ENCODE assay signal across 8 cellular contexts in the genomic region with DNA sequence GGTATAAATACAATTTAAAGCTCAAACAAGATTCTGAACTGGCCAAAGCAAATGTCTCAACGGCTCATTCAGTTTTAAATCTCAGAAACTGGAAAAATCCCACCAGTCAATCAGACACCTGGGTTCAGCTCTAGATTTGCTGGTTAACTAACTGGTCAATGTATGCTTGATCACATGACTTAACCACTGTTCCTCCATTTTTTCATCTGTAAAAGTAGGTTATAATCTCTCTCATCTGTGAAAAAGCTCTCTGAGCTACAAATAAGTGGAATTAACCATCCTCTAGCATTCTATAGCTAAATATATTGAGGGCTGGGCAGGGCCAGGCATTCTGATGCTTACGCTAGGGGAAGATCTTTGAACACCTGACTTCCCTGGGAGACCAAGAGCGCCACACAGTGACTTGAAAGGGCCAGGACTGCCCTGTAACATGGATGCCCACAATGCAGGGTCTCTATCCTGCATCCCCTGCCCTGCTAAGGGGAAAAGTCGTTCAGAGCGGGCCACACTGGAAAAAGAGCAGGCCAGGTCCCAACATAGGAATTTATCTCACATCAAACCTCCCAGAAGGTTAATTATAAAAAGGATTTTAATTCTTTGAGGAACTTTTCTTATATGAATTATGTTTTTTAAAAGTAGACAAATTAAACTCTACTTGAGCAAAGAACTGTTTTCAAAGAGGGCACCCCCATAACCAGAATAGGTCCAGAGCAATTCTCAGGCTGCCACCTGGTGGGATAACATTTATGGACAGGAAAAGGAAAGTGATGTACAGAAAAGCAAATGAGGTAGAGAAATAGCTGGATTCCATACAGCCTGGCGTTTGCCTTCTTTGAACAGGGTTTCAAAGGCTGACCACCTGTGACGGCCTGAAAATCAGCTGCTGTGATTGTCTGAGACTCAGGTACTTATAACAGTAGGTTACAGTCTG. TPM values are rescaled to one million over a fixed set of nuclear protein-coding genes. Genes with fewer than 3 reads are reported as not detected.
DNase-seq lines count a peak whose midpoint lies in the region; ATAC-seq and TF ChIP-seq lines count a peak whose summit lies in the region.

No MANE protein-coding gene starts in this region.

- H3K36me3 Mint-ChIP-seq in activated naive CD8-positive, alpha-beta T cell treated with anti-CD3 and anti-CD28 coated beads, Interleukin-2, amount 50 U/mL, for 24 hours (ENCODE audit: low read depth): peaks cover 14% of the 10 kb centered on the region

- peaks cover 4% of the 10 kb centered on the region for H3K36me3 ChIP-seq in GM06990 (ENCODE audit: control insufficient read depth, insufficient read depth, low read length)

- H3K4me1 Mint-ChIP-seq in activated naive CD8-positive, alpha-beta T cell treated with anti-CD3 and anti-CD28 coated beads, Interleukin-2, amount 50 U/mL, for 24 hours: peaks cover 36% of the 10 kb centered on the region

- H3K4me3 ChIP-seq in AG04450 (ENCODE audit: low read depth, low read length): peak overlapping the region; percentile 80
- H3K4me3 ChIP-seq in GM06990 (replicated peaks; ENCODE audit: low read depth, low read length): peak overlapping the region; percentile 88

- intact Hi-C loops in sciatic nerve (cut with DNase I): no loop called here

- H3K9me3 ChIP-seq in AG04450 (ENCODE audit: control insufficient read depth, insufficient read depth, low read length): no peaks in the 10 kb centered on the region

- H3K27ac ChIP-seq in AG04450 (ENCODE audit: low read depth, low read length): no peak overlapping the region

- peak overlapping the region; percentile 95 for H3K4me3 Mint-ChIP-seq in activated naive CD8-positive, alpha-beta T cell treated with anti-CD3 and anti-CD28 coated beads, Interleukin-2, amount 50 U/mL, for 24 hours

- POLR2A ChIA-PET in AG04450 (lab: Yijun Ruan, JAX): no interaction called here

- peaks cover 2% of the 10 kb centered on the region for H3K27me3 Mint-ChIP-seq in activated naive CD8-positive, alpha-beta T cell treated with anti-CD3 and anti-CD28 coated beads, Interleukin-2, amount 50 U/mL, for 24 hours

- H3K9me3 Mint-ChIP-seq in activated naive CD8-positive, alpha-beta T cell treated with anti-CD3 and anti-CD28 coated beads, Interleukin-2, amount 50 U/mL, for 24 hours: no peaks in the 10 kb centered on the region

- peak; percentile 38 for ATAC-seq in HG03064 (IDR thresholded peaks at IDR 0.05; ENCODE audit: low read depth, unreplicated experiment)
- ATAC-seq in activated naive CD8-positive, alpha-beta T cell treated with anti-CD3 and anti-CD28 coated beads, Interleukin-2, amount 50 U/mL, for 24 hours: no peak
- ATAC-seq in sciatic nerve: peak; percentile 66

- peak overlapping the region; percentile 84 for H3K27ac Mint-ChIP-seq in activated naive CD8-positive, alpha-beta T cell treated with anti-CD3 and anti-CD28 coated beads, Interleukin-2, amount 50 U/mL, for 24 hours

- CTCF ChIA-PET in AG04450 (lab: Charles Lee): interaction anchor here (0.5 to 5.7 kb wide), 44 partner anchors 9 to 346 kb away, joined by 3 to 104 read pairs (median 5); partner anchors contain the start of genes FKBP9 and NT5C3A

- H3K27me3 ChIP-seq in AG04450 (ENCODE audit: control insufficient read depth, insufficient read depth, low read length): peaks cover 2% of the 10 kb centered on the region
- H3K27me3 ChIP-seq in GM06990 (replicated peaks; ENCODE audit: control insufficient read depth, insufficient read depth, low read length): no peaks in the 10 kb centered on the region

- DNase-seq in AG04450 (ENCODE audit: low read depth, low spot score) (peak; percentile 33), GM06990 (ENCODE audit: extremely low read depth, insufficient read length) (no peak), NCI-H748 (lab: John Stamatoyannopoulos, UW; ENCODE audit: unreplicated experiment) (peak; percentile 59), hepatic stellate cell (ENCODE audit: low spot score) (peak; percentile 17), sciatic nerve (ENCODE audit: low spot score) (no peak), foreskin melanocyte (no peak)
- peak; percentile 16 for DNase-seq in activated naive CD8-positive, alpha-beta T cell treated with anti-CD3 and anti-CD28 coated beads, Interleukin-2, amount 50 U/mL, for 24 hours

- TF ChIP-seq CTCF in AG04450 (IDR thresholded peaks at IDR 0.05; ENCODE audit: low read depth, low read length) (peak; percentile 67), GM06990 (IDR thresholded peaks at IDR 0.05; ENCODE audit: insufficient read depth, low read length, poor library complexity, severe bottlenecking) (peak; percentile 51)

RNA-seq across cellular contexts. Expression of gene RP9, which starts 1.8 kb away (rescaled TPM):
- 18.2 and 23.9 TPM in 2 replicates for polyA plus RNA-seq in AG04450 (2011; rRNA removed)
- 9.1 and 9.7 TPM in 2 replicates for polyA minus RNA-seq in AG04450 (2011; rRNA and poly(A)+ RNA removed)
- 11.6 TPM for total RNA-seq in sciatic nerve

RNA-seq across cellular contexts. Expression of gene BBS9, which starts 22.0 kb away (rescaled TPM):
- polyA plus RNA-seq in AG04450 (2011; rRNA removed): 13.5 and 15.6 TPM in 2 replicates
- 26.9 and 28.0 TPM in 2 replicates for polyA minus RNA-seq in AG04450 (2011; rRNA and poly(A)+ RNA removed)
- 43.8 TPM for total RNA-seq in sciatic nerve

RNA-seq across cellular contexts. Expression of gene NT5C3A, which starts 44.8 kb away (rescaled TPM):
- polyA plus RNA-seq in AG04450 (2011; rRNA removed): 13.0 and 20.3 TPM in 2 replicates
- 2.1 and 6.3 TPM in 2 replicates for polyA minus RNA-seq in AG04450 (2011; rRNA and poly(A)+ RNA removed)
- total RNA-seq in sciatic nerve: 27.9 TPM

Comparison
In these comparisons a context has a peak if more than half of its experiments do, and no peak if none do; other contexts are left out.
1. DNase-seq: peak in AG04450 (single experiment), NCI-H748 (single experiment), activated naive CD8-positive, alpha-beta T cell treated with anti-CD3 and anti-CD28 coated beads, Interleukin-2, amount 50 U/mL, for 24 hours (single experiment) and hepatic stellate cell (single experiment); none in GM06990 (single experiment), sciatic nerve (single experiment) and foreskin melanocyte (single experiment).